In genomic region chrX:71634366-71634765, GRCh38 we compare ENCODE assay signal across 27 cellular contexts. TPM values are rescaled to one million over a fixed set of nuclear protein-coding genes. Genes with fewer than 3 reads are reported as not detected.
DNase-seq lines count a peak whose midpoint lies in the region; ATAC-seq, FAIRE-seq and TF ChIP-seq lines count a peak whose summit lies in the region.
"Had no signal": no experiment of that assay in that cellular context is flagged by ENCODE, and none has a peak within 500 bp of the region (broad histone marks: within the 10 kb centered on the region; RNA-seq: fewer than 3 reads in every experiment).

No MANE protein-coding gene starts in this region.

- no peaks in the 10 kb centered on the region for H3K36me3 ChIP-seq in cardiac muscle cell
- H3K36me3 ChIP-seq in gastrocnemius medialis, result no peaks in the 10 kb centered on the region

- H3K27me3 ChIP-seq in cardiac muscle cell (no peaks in the 10 kb centered on the region), right cardiac atrium (ENCODE audit: control insufficient read depth, insufficient read depth) (no peaks in the 10 kb centered on the region), gastrocnemius medialis (peaks cover 0 to 3% (median 0%) of the 10 kb centered on the region in 3 donors)

- peak overlapping the region; percentile 2 for H3K27ac ChIP-seq in cardiac muscle cell
- peak overlapping the region; percentile 5 for H3K27ac ChIP-seq in right cardiac atrium (ENCODE audit: low read length)
- H3K27ac ChIP-seq in gastrocnemius medialis, result peak overlapping the region; percentile 53 to 84 (median 62)
- H3K27ac ChIP-seq: HL-60, KMS-11, PC-9, SK-N-MC had no signal

- no peak for DNase-seq in GM19239 (ENCODE audit: insufficient read length, low spot score)
- DNase-seq in cardiac muscle cell (ENCODE audit: low read depth in 1 of 2, low spot score in 1 of 2), result peak; percentile 9 to 69
- DNase-seq in right cardiac atrium, result peak in 2 of 3 donors; percentile 42 to 75
- DNase-seq in gastrocnemius medialis, result peak; percentile 18 to 82
- DNase-seq in cerebellum (ENCODE audit: low spot score), result no peak
- DNase-seq: C1 segment of cervical spinal cord; CD4-positive, alpha-beta memory T cell; COR-L47; NCI-H1048; NCI-H1417; NCI-H1694; NCI-H2029 treated with DMSO at 0.1 percent for 48 hours; NCI-H2171; NCI-H446; NCI-H524 treated with DMSO at 0.1 percent for 48 hours; PC-9; SHP77 had no signal

- H3K4me1 ChIP-seq in cardiac muscle cell (ENCODE audit: low read depth), result peaks cover 17% of the 10 kb centered on the region
- peaks cover 5% of the 10 kb centered on the region for H3K4me1 ChIP-seq in right cardiac atrium (ENCODE audit: control insufficient read depth, insufficient read depth, low read length)
- peaks cover 5 to 14% of the 10 kb centered on the region in 2 donors for H3K4me1 ChIP-seq in gastrocnemius medialis

- TF ChIP-seq POLR2A in gastrocnemius medialis (IDR thresholded peaks at IDR 0.05), result no peak

- intact Hi-C loops in right cardiac atrium (cut with DNase I) (no loop called here), gastrocnemius medialis (cut with DNase I; ENCODE audit: low total_unique reads) (no loop called here)

- in situ Hi-C loops in gastrocnemius medialis (cut with MboI; ENCODE audit: low sequenced_read_pairs in 4 of 4), result no loop called here

- H3K9me3 ChIP-seq in cardiac muscle cell (ENCODE audit: low read depth), result no peaks in the 10 kb centered on the region
- no peaks in the 10 kb centered on the region for H3K9me3 ChIP-seq in right cardiac atrium (ENCODE audit: control insufficient read depth, low read length)
- no peaks in the 10 kb centered on the region for H3K9me3 ChIP-seq in gastrocnemius medialis

- no peak for TF ChIP-seq CTCF in cardiac muscle cell (IDR thresholded peaks at IDR 0.05; ENCODE audit: low read depth, low read length)
- TF ChIP-seq CTCF in gastrocnemius medialis (IDR thresholded peaks at IDR 0.05 in 4 of 5, conservative IDR thresholded peaks at IDR 0.05 in 1 of 5), result no peak

- ATAC-seq in right cardiac atrium (peak; percentile 81 to 96), gastrocnemius medialis (peak; percentile 76 to 82), HG02973 (IDR thresholded peaks at IDR 0.05; ENCODE audit: unreplicated experiment) (no peak), GM21529 (IDR thresholded peaks at IDR 0.05; ENCODE audit: unreplicated experiment) (no peak)
- ATAC-seq: HCT116 had no signal

- H3K4me3 ChIP-seq in cardiac muscle cell, result no peak overlapping the region
- no peak overlapping the region for H3K4me3 ChIP-seq in right cardiac atrium (ENCODE audit: low read length)
- no peak overlapping the region for H3K4me3 ChIP-seq in gastrocnemius medialis
- H3K4me3 ChIP-seq: PC-9, SK-N-MC had no signal

- WGBS in right cardiac atrium, result 45% methylated on average over 6 of the region's 6 CpGs

- FAIRE-seq in GM19239 (lab: Jason Lieb, UNC), result peak; percentile 44
- FAIRE-seq: G401.6, H1 had no signal

RNA-seq across cellular contexts. Expression of gene CXCR3, which starts 16.1 kb away (rescaled TPM):
- total RNA-seq in cardiac muscle cell (not detected in 2 replicates), right cardiac atrium (under 1 TPM; 0.20 to 0.51 (median 0.29) TPM), gastrocnemius medialis (not detected), cerebellum (not detected)
- polyA plus RNA-seq in cardiac muscle cell (not detected in 2 replicates), right cardiac atrium (0.07 TPM)
- total RNA-seq: A673, H1, PC-9, RPMI7951 had no signal
- polyA plus RNA-seq: H1 had no signal

RNA-seq across cellular contexts. Expression of gene GCNA, which starts 56.1 kb away (rescaled TPM):
- 1.6 and 5.2 TPM in 2 replicates for total RNA-seq in cardiac muscle cell
- 0.38 and 1.4 TPM in 2 replicates for polyA plus RNA-seq in cardiac muscle cell
- total RNA-seq in right cardiac atrium, result 1 to 10 TPM; 1.4 to 2.0 (median 1.7) TPM
- 0.81 TPM for polyA plus RNA-seq in right cardiac atrium
- total RNA-seq in gastrocnemius medialis, result 1 to 10 TPM in 3 of 4 donors, under 1 TPM in 1; 0.95 to 5.4 (median 1.4) TPM
- total RNA-seq in cerebellum, result 4.5 TPM

Comparison
In these comparisons a context has a peak if more than half of its experiments do, and no peak if none do; other contexts are left out.
1. DNase-seq: peak in cardiac muscle cell (2 of 2), right cardiac atrium (2 of 3) and gastrocnemius medialis (2 of 2); none in GM19239 (single experiment) and cerebellum (single experiment).
2. H3K27ac ChIP-seq: peak in every context shown above with its lines; median percentile 62 in gastrocnemius medialis; 5 in right cardiac atrium; 2 in cardiac muscle cell.
3. ATAC-seq: peak in right cardiac atrium (2 of 2) and gastrocnemius medialis (2 of 2); none in HG02973 (single experiment) and GM21529 (single experiment).